1 cellular context compared by ENCODE assay signal in the genomic region with DNA sequence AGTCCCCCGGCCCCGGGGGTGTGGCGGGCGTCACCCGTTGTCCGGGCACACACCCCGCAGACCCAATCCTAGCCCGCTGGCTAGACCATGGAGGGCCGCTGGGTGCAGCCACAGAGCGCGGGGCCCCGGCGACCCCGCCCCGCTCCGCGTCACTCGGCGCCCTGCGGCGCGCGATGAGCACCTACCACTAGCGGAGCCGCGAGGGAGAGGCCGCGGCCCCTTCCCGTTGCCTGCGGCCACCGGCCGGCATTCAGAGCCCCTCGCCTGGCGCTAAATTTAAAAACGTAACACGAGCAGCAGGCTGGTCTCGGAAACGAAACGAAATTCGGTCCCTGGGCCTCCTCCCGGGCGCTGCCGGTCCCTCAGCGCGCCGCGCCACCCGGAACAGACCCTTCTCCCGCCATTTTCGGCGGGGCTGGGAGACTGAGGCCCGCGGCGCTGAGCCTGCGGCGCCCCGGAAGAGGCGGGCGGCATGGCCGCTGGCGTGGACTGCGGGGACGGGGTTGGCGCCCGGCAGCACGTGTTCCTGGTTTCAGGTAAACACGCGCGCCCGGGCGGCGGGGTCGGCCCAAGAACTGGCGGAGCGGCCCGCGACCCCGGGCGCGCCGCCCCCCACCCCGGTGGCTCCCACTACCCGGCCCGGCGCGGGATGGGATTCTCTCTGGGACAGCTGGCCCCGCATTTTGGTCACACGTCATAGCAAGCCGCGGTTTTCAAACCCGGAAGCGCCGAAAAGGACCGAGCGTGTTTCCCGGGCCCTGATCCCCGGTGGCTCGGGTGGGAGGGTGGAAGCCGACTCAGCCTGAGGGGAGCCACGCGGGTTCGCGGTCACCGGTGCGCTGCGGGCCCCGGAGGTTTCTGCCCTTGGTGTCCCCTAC.
TF ChIP-seq lines count a peak whose summit lies in the region.

A gene with protein sequence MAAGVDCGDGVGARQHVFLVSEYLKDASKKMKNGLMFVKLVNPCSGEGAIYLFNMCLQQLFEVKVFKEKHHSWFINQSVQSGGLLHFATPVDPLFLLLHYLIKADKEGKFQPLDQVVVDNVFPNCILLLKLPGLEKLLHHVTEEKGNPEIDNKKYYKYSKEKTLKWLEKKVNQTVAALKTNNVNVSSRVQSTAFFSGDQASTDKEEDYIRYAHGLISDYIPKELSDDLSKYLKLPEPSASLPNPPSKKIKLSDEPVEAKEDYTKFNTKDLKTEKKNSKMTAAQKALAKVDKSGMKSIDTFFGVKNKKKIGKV (plus strand): TSS at position 187 of the 878 bp plus-strand sequence. CDS start 286 bp downstream, at position 473.

TF ChIP-seq in H1, 55 proteins besides CTCF, POLR2A, EP300 and RAD21 (continued from another document):
- TF ChIP-seq, protein P1, sequence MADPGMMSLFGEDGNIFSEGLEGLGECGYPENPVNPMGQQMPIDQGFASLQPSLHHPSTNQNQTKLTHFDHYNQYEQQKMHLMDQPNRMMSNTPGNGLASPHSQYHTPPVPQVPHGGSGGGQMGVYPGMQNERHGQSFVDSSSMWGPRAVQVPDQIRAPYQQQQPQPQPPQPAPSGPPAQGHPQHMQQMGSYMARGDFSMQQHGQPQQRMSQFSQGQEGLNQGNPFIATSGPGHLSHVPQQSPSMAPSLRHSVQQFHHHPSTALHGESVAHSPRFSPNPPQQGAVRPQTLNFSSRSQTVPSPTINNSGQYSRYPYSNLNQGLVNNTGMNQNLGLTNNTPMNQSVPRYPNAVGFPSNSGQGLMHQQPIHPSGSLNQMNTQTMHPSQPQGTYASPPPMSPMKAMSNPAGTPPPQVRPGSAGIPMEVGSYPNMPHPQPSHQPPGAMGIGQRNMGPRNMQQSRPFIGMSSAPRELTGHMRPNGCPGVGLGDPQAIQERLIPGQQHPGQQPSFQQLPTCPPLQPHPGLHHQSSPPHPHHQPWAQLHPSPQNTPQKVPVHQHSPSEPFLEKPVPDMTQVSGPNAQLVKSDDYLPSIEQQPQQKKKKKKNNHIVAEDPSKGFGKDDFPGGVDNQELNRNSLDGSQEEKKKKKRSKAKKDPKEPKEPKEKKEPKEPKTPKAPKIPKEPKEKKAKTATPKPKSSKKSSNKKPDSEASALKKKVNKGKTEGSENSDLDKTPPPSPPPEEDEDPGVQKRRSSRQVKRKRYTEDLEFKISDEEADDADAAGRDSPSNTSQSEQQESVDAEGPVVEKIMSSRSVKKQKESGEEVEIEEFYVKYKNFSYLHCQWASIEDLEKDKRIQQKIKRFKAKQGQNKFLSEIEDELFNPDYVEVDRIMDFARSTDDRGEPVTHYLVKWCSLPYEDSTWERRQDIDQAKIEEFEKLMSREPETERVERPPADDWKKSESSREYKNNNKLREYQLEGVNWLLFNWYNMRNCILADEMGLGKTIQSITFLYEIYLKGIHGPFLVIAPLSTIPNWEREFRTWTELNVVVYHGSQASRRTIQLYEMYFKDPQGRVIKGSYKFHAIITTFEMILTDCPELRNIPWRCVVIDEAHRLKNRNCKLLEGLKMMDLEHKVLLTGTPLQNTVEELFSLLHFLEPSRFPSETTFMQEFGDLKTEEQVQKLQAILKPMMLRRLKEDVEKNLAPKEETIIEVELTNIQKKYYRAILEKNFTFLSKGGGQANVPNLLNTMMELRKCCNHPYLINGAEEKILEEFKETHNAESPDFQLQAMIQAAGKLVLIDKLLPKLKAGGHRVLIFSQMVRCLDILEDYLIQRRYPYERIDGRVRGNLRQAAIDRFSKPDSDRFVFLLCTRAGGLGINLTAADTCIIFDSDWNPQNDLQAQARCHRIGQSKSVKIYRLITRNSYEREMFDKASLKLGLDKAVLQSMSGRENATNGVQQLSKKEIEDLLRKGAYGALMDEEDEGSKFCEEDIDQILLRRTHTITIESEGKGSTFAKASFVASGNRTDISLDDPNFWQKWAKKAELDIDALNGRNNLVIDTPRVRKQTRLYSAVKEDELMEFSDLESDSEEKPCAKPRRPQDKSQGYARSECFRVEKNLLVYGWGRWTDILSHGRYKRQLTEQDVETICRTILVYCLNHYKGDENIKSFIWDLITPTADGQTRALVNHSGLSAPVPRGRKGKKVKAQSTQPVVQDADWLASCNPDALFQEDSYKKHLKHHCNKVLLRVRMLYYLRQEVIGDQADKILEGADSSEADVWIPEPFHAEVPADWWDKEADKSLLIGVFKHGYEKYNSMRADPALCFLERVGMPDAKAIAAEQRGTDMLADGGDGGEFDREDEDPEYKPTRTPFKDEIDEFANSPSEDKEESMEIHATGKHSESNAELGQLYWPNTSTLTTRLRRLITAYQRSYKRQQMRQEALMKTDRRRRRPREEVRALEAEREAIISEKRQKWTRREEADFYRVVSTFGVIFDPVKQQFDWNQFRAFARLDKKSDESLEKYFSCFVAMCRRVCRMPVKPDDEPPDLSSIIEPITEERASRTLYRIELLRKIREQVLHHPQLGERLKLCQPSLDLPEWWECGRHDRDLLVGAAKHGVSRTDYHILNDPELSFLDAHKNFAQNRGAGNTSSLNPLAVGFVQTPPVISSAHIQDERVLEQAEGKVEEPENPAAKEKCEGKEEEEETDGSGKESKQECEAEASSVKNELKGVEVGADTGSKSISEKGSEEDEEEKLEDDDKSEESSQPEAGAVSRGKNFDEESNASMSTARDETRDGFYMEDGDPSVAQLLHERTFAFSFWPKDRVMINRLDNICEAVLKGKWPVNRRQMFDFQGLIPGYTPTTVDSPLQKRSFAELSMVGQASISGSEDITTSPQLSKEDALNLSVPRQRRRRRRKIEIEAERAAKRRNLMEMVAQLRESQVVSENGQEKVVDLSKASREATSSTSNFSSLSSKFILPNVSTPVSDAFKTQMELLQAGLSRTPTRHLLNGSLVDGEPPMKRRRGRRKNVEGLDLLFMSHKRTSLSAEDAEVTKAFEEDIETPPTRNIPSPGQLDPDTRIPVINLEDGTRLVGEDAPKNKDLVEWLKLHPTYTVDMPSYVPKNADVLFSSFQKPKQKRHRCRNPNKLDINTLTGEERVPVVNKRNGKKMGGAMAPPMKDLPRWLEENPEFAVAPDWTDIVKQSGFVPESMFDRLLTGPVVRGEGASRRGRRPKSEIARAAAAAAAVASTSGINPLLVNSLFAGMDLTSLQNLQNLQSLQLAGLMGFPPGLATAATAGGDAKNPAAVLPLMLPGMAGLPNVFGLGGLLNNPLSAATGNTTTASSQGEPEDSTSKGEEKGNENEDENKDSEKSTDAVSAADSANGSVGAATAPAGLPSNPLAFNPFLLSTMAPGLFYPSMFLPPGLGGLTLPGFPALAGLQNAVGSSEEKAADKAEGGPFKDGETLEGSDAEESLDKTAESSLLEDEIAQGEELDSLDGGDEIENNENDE (IDR thresholded peaks at IDR 0.05; ENCODE audit: insufficient replicate concordance, low read length), result no peak
- TF ChIP-seq SIN3A (conservative IDR thresholded peaks at IDR 0.05 in 1 of 2, IDR thresholded peaks at IDR 0.05 in 1 of 2; ENCODE audit: low read depth in 1 of 2, low read length in 2 of 2), result 0 out of 4 replicates have a peak, but pooled peaks of 1 of the 2 experiments have one; percentile 72
- TF ChIP-seq SP2 (IDR thresholded peaks at IDR 0.05; ENCODE audit: low read length), result no peak
- peak; percentile 77 for TF ChIP-seq TAF1 (IDR thresholded peaks at IDR 0.05; ENCODE audit: low read depth, low read length)
- no peak for TF ChIP-seq CHD2 (IDR thresholded peaks at IDR 0.05; ENCODE audit: low read length)
- no peak for TF ChIP-seq SRF (IDR thresholded peaks at IDR 0.05; ENCODE audit: low read depth, low read length)
- no peak for TF ChIP-seq GABPA (IDR thresholded peaks at IDR 0.05; ENCODE audit: borderline replicate concordance, insufficient read depth, low read length)
- TF ChIP-seq SIX5 (IDR thresholded peaks at IDR 0.05; ENCODE audit: low read depth, low read length), result no peak
- no peak for TF ChIP-seq CTBP2 (IDR thresholded peaks at IDR 0.05; ENCODE audit: borderline replicate concordance, insufficient read depth, insufficient read length, low read length)
- TF ChIP-seq, protein P2, sequence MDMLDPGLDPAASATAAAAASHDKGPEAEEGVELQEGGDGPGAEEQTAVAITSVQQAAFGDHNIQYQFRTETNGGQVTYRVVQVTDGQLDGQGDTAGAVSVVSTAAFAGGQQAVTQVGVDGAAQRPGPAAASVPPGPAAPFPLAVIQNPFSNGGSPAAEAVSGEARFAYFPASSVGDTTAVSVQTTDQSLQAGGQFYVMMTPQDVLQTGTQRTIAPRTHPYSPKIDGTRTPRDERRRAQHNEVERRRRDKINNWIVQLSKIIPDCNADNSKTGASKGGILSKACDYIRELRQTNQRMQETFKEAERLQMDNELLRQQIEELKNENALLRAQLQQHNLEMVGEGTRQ (IDR thresholded peaks at IDR 0.05; ENCODE audit: low read length), result no peak
- peak; percentile 84 to 91; a peak in 3 of 4 replicates for TF ChIP-seq HDAC2 (IDR thresholded peaks at IDR 0.05; ENCODE audit: borderline replicate concordance in 1 of 2, low read depth in 2 of 2, low read length in 2 of 2)
- TF ChIP-seq SP4 (IDR thresholded peaks at IDR 0.05; ENCODE audit: low read length), result no peak
- no peak for TF ChIP-seq RFX5 (IDR thresholded peaks at IDR 0.05; ENCODE audit: borderline replicate concordance, low read depth, low read length)
- no peak for TF ChIP-seq EZH2 (IDR thresholded peaks at IDR 0.05; ENCODE audit: low read depth, low read length, severe bottlenecking)
- TF ChIP-seq, protein P3, sequence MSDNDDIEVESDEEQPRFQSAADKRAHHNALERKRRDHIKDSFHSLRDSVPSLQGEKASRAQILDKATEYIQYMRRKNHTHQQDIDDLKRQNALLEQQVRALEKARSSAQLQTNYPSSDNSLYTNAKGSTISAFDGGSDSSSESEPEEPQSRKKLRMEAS (IDR thresholded peaks at IDR 0.05), result peak; percentile 70
- TF ChIP-seq MAFK (IDR thresholded peaks at IDR 0.05; ENCODE audit: low read depth, low read length), result no peak
- TF ChIP-seq RBBP5 (IDR thresholded peaks at IDR 0.05; ENCODE audit: borderline replicate concordance, low read depth, low read length), result peak; percentile 65; the same call in 1 of the 2 replicates
- TF ChIP-seq PHF8 (conservative IDR thresholded peaks at IDR 0.05; ENCODE audit: low read depth, low read length), result peak; percentile 87
- no peak for TF ChIP-seq KDM5A (IDR thresholded peaks at IDR 0.05; ENCODE audit: low read length)
- no peak for TF ChIP-seq CHD1 (IDR thresholded peaks at IDR 0.05; ENCODE audit: low read depth, low read length)
- no peak for TF ChIP-seq RXRA (IDR thresholded peaks at IDR 0.05; ENCODE audit: insufficient read depth, low read depth, low read length)
- no peak for TF ChIP-seq BACH1 (IDR thresholded peaks at IDR 0.05; ENCODE audit: low read length)
- no peak for TF ChIP-seq EGR1 (IDR thresholded peaks at IDR 0.05; ENCODE audit: borderline replicate concordance, low read depth, low read length)
- no peak for TF ChIP-seq SUZ12 (IDR thresholded peaks at IDR 0.05; ENCODE audit: low read length)
- no peak for TF ChIP-seq NANOG (IDR thresholded peaks at IDR 0.05; ENCODE audit: insufficient read depth, low read depth, low read length, poor library complexity, severe bottlenecking)
- TF ChIP-seq, protein P4, sequence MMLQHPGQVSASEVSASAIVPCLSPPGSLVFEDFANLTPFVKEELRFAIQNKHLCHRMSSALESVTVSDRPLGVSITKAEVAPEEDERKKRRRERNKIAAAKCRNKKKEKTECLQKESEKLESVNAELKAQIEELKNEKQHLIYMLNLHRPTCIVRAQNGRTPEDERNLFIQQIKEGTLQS (IDR thresholded peaks at IDR 0.05; ENCODE audit: insufficient read depth, low read depth, low read length), result no peak
- TF ChIP-seq KDM1A (IDR thresholded peaks at IDR 0.05; ENCODE audit: borderline replicate concordance, low read length), result no peak
- no peak for TF ChIP-seq JUND (IDR thresholded peaks at IDR 0.05; ENCODE audit: low read length)
- TF ChIP-seq YY1 (IDR thresholded peaks at IDR 0.05; ENCODE audit: low read depth, low read length), result peak; percentile 81; the same call in 1 of the 2 replicates
- TF ChIP-seq TBP (IDR thresholded peaks at IDR 0.05; ENCODE audit: low read depth, low read length), result peak; percentile 53; the same call in 1 of the 2 replicates
- TF ChIP-seq BRCA1 (IDR thresholded peaks at IDR 0.05; ENCODE audit: low read depth, low read length), result no peak
- TF ChIP-seq CBX8 (IDR thresholded peaks at IDR 0.05; ENCODE audit: borderline replicate concordance, low read depth, low read length), result no peak
- TF ChIP-seq SAP30 (IDR thresholded peaks at IDR 0.05; ENCODE audit: insufficient read depth, insufficient replicate concordance, low read length), result no peak
- no peak for TF ChIP-seq SIRT6 (IDR thresholded peaks at IDR 0.05; ENCODE audit: low read length)
- TF ChIP-seq TCF12 (IDR thresholded peaks at IDR 0.05; ENCODE audit: low read depth, low read length), result no peak
- TF ChIP-seq NRF1 (IDR thresholded peaks at IDR 0.05; ENCODE audit: low read depth, low read length), result no peak
- no peak for TF ChIP-seq SP1 (IDR thresholded peaks at IDR 0.05; ENCODE audit: low read depth, low read length)
- peak; percentile 79 for TF ChIP-seq CREB1 (IDR thresholded peaks at IDR 0.05)
- no peak for TF ChIP-seq TEAD4 (IDR thresholded peaks at IDR 0.05; ENCODE audit: low read depth, low read length)
- TF ChIP-seq GTF2F1 (IDR thresholded peaks at IDR 0.05; ENCODE audit: borderline replicate concordance, low read depth, low read length), result no peak
- no peak for TF ChIP-seq FOSL1 (IDR thresholded peaks at IDR 0.05; ENCODE audit: insufficient read depth, low read depth, low read length)
- TF ChIP-seq TAF7 (optimal IDR thresholded peaks at IDR 0.05; ENCODE audit: borderline replicate concordance, low read depth, low read length), result peak; percentile 36
- TF ChIP-seq BCL11A (IDR thresholded peaks at IDR 0.05; ENCODE audit: low read depth in 2 of 2, low read length in 2 of 2), result no peak
- TF ChIP-seq CBX5 (IDR thresholded peaks at IDR 0.05; ENCODE audit: low read depth, low read length), result no peak
- peak; percentile 98 for TF ChIP-seq KDM4A (IDR thresholded peaks at IDR 0.05; ENCODE audit: low read depth, low read length, severe bottlenecking)
- no peak for TF ChIP-seq POU5F1 (IDR thresholded peaks at IDR 0.05; ENCODE audit: low read depth, low read length)
- peak; percentile 44 for TF ChIP-seq RNF2 (IDR thresholded peaks at IDR 0.05; ENCODE audit: borderline replicate concordance, low read depth, low read length, missing control alignments, poor library complexity, severe bottlenecking)
- TF ChIP-seq HDAC6 (IDR thresholded peaks at IDR 0.05; ENCODE audit: low read depth, low read length), result no peak
- TF ChIP-seq, protein P5, sequence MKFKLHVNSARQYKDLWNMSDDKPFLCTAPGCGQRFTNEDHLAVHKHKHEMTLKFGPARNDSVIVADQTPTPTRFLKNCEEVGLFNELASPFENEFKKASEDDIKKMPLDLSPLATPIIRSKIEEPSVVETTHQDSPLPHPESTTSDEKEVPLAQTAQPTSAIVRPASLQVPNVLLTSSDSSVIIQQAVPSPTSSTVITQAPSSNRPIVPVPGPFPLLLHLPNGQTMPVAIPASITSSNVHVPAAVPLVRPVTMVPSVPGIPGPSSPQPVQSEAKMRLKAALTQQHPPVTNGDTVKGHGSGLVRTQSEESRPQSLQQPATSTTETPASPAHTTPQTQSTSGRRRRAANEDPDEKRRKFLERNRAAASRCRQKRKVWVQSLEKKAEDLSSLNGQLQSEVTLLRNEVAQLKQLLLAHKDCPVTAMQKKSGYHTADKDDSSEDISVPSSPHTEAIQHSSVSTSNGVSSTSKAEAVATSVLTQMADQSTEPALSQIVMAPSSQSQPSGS (IDR thresholded peaks at IDR 0.05; ENCODE audit: low read length), result no peak
- TF ChIP-seq JUN (IDR thresholded peaks at IDR 0.05; ENCODE audit: low read depth, low read length), result no peak
- TF ChIP-seq ASH2L (IDR thresholded peaks at IDR 0.05; ENCODE audit: low read length), result peak; percentile 70
- no peak for TF ChIP-seq CEBPB (IDR thresholded peaks at IDR 0.05; ENCODE audit: low read depth, low read length)
TF ChIP-seq in H1: peak in this region for 15.
